21 cellular contexts compared by ENCODE assay signal in genomic region chr9:4295160-4295559, GRCh38. TPM values are rescaled to one million over a fixed set of nuclear protein-coding genes. Genes with fewer than 3 reads are reported as not detected.
DNase-seq lines count a peak whose midpoint lies in the region; ATAC-seq and TF ChIP-seq lines count a peak whose summit lies in the region.
"Had no signal": no experiment of that assay in that cellular context is flagged by ENCODE, and none has a peak within 500 bp of the region (broad histone marks: within the 10 kb centered on the region; RNA-seq: fewer than 3 reads in every experiment).

No MANE protein-coding gene starts in this region.

- H3K4me2 ChIP-seq in PC-3 (ENCODE audit: low read length) = no peak overlapping the region
- H3K4me2 ChIP-seq in smooth muscle cell = no peak overlapping the region

- H3F3A ChIP-seq in PC-3 (ENCODE audit: low read length, unreplicated experiment) (peaks cover 10% of the 10 kb centered on the region), smooth muscle cell (ENCODE audit: low read depth) (peaks cover 16% of the 10 kb centered on the region)

- intact Hi-C loops in Calu3 (cut with micrococcal nuclease; ENCODE audit: unreplicated experiment) = no loop called here
- intact Hi-C loops in PC-3 (cut with micrococcal nuclease) = loop anchor here (5.0 kb wide), 1 partner anchor 158 kb away; no protein-coding TSS in a partner anchor

- H3K9ac ChIP-seq in PC-3 (ENCODE audit: low read length) (no peak overlapping the region), smooth muscle cell (ENCODE audit: low read depth) (no peak overlapping the region)

- no peaks in the 10 kb centered on the region for H3K36me3 ChIP-seq in PC-3 (ENCODE audit: low read depth, low read length)
- H3K36me3 ChIP-seq in smooth muscle cell (ENCODE audit: low read depth) = no peaks in the 10 kb centered on the region
- H3K36me3 ChIP-seq: HAP-1 had no signal

- BruUV-seq in Calu3 (replicated peaks; lab: Mats Ljungman, UMichigan) = no TSS peak
- BruUV-seq in PC-3 (replicated peaks; lab: Mats Ljungman, UMichigan) = no TSS peak

- CTCF ChIA-PET in Calu3 (lab: Charles Lee) = no interaction called here
- CTCF ChIA-PET in PC-3 (lab: Charles Lee) = interaction anchor here (0.6 kb wide), 1 partner anchor 644 kb away, joined by 4 read pairs; no protein-coding TSS in a partner anchor

- H3K4me3 ChIP-seq in PC-3 (ENCODE audit: low read length) (no peak overlapping the region), smooth muscle cell (no peak overlapping the region)
- H3K4me3 ChIP-seq: HAP-1 had no signal

- no peaks in the 10 kb centered on the region for H3K9me3 ChIP-seq in PC-3 (ENCODE audit: low read length)
- no peaks in the 10 kb centered on the region for H3K9me3 ChIP-seq in smooth muscle cell (replicated peaks; ENCODE audit: low read depth)
- H3K9me3 ChIP-seq: HAP-1 had no signal

- H3K27me3 Mint-ChIP-seq in Calu3 (ENCODE audit: unreplicated experiment) (no peaks in the 10 kb centered on the region), chondrocyte (ENCODE audit: low read depth) (no peaks in the 10 kb centered on the region)

- H3K36me3 Mint-ChIP-seq in Calu3 (ENCODE audit: insufficient read depth, unreplicated experiment) (peaks cover 73% of the 10 kb centered on the region), chondrocyte (ENCODE audit: low read depth) (no peaks in the 10 kb centered on the region)
- H3K36me3 Mint-ChIP-seq: CD4-positive, CD25-positive, alpha-beta regulatory T cell had no signal

- 97% methylated on average over 4 of the region's 4 CpGs for WGBS in smooth muscle cell (ENCODE audit: low lambda C conversion rate)

- POLR2A ChIA-PET in PC-3 (lab: Charles Lee; ENCODE audit: unreplicated experiment) = no interaction called here

- H3K79me2 ChIP-seq in PC-3 (ENCODE audit: low read length) (peaks cover 67% of the 10 kb centered on the region), smooth muscle cell (ENCODE audit: low read depth) (peaks cover 46% of the 10 kb centered on the region)

- H3K4me3 Mint-ChIP-seq in Calu3 (ENCODE audit: low read depth, unreplicated experiment) (peak overlapping the region; percentile 85), chondrocyte (ENCODE audit: unreplicated experiment) (no peak overlapping the region)

- TF ChIP-seq CTCF in Calu3 (IDR thresholded peaks at IDR 0.05; ENCODE audit: unreplicated experiment) = no peak
- no peak for TF ChIP-seq CTCF in PC-3 (conservative IDR thresholded peaks at IDR 0.05; ENCODE audit: low read depth, low read length)
- no peak for TF ChIP-seq CTCF in chondrocyte (IDR thresholded peaks at IDR 0.05)
- no peak for TF ChIP-seq CTCF in smooth muscle cell (IDR thresholded peaks at IDR 0.05; ENCODE audit: borderline replicate concordance, insufficient read depth, poor library complexity, severe bottlenecking)

- no peaks in the 10 kb centered on the region for H3K9me2 ChIP-seq in PC-3 (replicated peaks; ENCODE audit: low read length)

- no peak for ATAC-seq in PC-3
- ATAC-seq in GM19455 (IDR thresholded peaks at IDR 0.05; ENCODE audit: unreplicated experiment) = no peak
- ATAC-seq: HepG2 had no signal

- H3K4me1 Mint-ChIP-seq in Calu3 (ENCODE audit: low read depth, unreplicated experiment) (peaks cover 49% of the 10 kb centered on the region), chondrocyte (ENCODE audit: low read depth) (peaks cover 67% of the 10 kb centered on the region)

- H2AFZ ChIP-seq in PC-3 (ENCODE audit: low read length) = no peak overlapping the region
- no peak overlapping the region for H2AFZ ChIP-seq in smooth muscle cell (ENCODE audit: low read depth)

- H3K27ac ChIP-seq in PC-3 (ENCODE audit: low read length) (0 out of 2 replicates have a peak overlapping the region, but pooled peaks have one; percentile 93), smooth muscle cell (ENCODE audit: low read depth) (peak overlapping the region; percentile 97)
- H3K27ac ChIP-seq: HL-60 had no signal

- no peaks in the 10 kb centered on the region for H3K27me3 ChIP-seq in PC-3 (ENCODE audit: low read length)
- no peaks in the 10 kb centered on the region for H3K27me3 ChIP-seq in smooth muscle cell (ENCODE audit: low read depth)

- H3K9me3 Mint-ChIP-seq in Calu3 (ENCODE audit: low read depth, unreplicated experiment) (no peaks in the 10 kb centered on the region), chondrocyte (ENCODE audit: low read depth) (no peaks in the 10 kb centered on the region)

- no peaks in the 10 kb centered on the region for H4K20me1 ChIP-seq in PC-3 (ENCODE audit: low read length)
- no peaks in the 10 kb centered on the region for H4K20me1 ChIP-seq in smooth muscle cell (ENCODE audit: low read depth)

- H3K4me1 ChIP-seq in PC-3 (ENCODE audit: insufficient read depth, low read length) = peaks cover 55% of the 10 kb centered on the region
- peaks cover 49% of the 10 kb centered on the region for H3K4me1 ChIP-seq in smooth muscle cell (ENCODE audit: low read depth)

- DNase-seq in Calu3 (no peak), PC-3 (no peak), chondrocyte (ENCODE audit: low spot score) (no peak), smooth muscle cell (lab: John Stamatoyannopoulos, UW; ENCODE audit: unreplicated experiment) (no peak), cerebellum (ENCODE audit: low spot score) (no peak), NCI-H1092 (lab: John Stamatoyannopoulos, UW) (no peak)
- DNase-seq: CD4-positive, CD25-positive, alpha-beta regulatory T cell; DMS79; KBM-7; NCI-H1105; NCI-H146; NCI-H2029; NCI-H226; NCI-H524; NCI-H774; Right ventricle myocardium superior had no signal

- peak overlapping the region; percentile 97 for H3K27ac Mint-ChIP-seq in Calu3 (ENCODE audit: unreplicated experiment)
- peak overlapping the region; percentile 36 for H3K27ac Mint-ChIP-seq in chondrocyte (ENCODE audit: unreplicated experiment)
- H3K27ac Mint-ChIP-seq: CD4-positive, CD25-positive, alpha-beta regulatory T cell had no signal

RNA-seq across cellular contexts. Expression of gene GLIS3, which starts 4.7 kb away (rescaled TPM):
- total RNA-seq in Calu3 (2022) = 72.5 and 90.8 TPM in 2 replicates
- 9.0 and 17.0 TPM in 2 replicates for total RNA-seq in PC-3 (2014; rRNA removed)
- 21.2 to 28.4 TPM (median 27.9 TPM) in 3 replicates for total RNA-seq in chondrocyte
- 21.4 and 24.6 TPM in 2 replicates for total RNA-seq in smooth muscle cell
- polyA plus RNA-seq in smooth muscle cell = 6.4 and 11.3 TPM in 2 replicates
- 19.7 TPM for total RNA-seq in cerebellum
- total RNA-seq: OCI-LY7 had no signal
